Comparison of ENCODE assay signal across 22 cellular contexts in genomic region chr19:46475976-46476375, GRCh38. TPM values are rescaled to one million over a fixed set of nuclear protein-coding genes. Genes with fewer than 3 reads are reported as not detected.
DNase-seq lines count a peak whose midpoint lies in the region; TF ChIP-seq lines count a peak whose summit lies in the region.
"Had no signal": no experiment of that assay in that cellular context is flagged by ENCODE, and none has a peak within 500 bp of the region (broad histone marks: within the 10 kb centered on the region; RNA-seq: fewer than 3 reads in every experiment).

No MANE protein-coding gene starts in this region.

- no peak overlapping the region for H3K4me3 Mint-ChIP-seq in MCF 10A (ENCODE audit: unreplicated experiment)
- H3K4me3 Mint-ChIP-seq: CD8-positive, alpha-beta memory T cell; GM23338 had no signal

- H3K23ac ChIP-seq in mesenchymal stem cell (ENCODE audit: low read length in 2 of 2): no peak overlapping the region

- no peak overlapping the region for H3K27ac ChIP-seq in breast epithelium
- peak overlapping the region; percentile 55 for H3K27ac ChIP-seq in mammary epithelial cell (ENCODE audit: insufficient read depth, low read depth, low read length)
- no peak overlapping the region for H3K27ac ChIP-seq in mesenchymal stem cell (ENCODE audit: low read length, poor library complexity, severe bottlenecking)
- peak overlapping the region; percentile 35 to 88 for H3K27ac ChIP-seq in tibial artery
- H3K27ac ChIP-seq: BLaER1, HL-60, PC-9 had no signal

- H3K27me3 Mint-ChIP-seq in MCF 10A (ENCODE audit: insufficient read depth, unreplicated experiment): no peaks in the 10 kb centered on the region

- H3K36me3 ChIP-seq in breast epithelium (no peaks in the 10 kb centered on the region), mammary epithelial cell (ENCODE audit: insufficient read depth, low read length) (no peaks in the 10 kb centered on the region), mesenchymal stem cell (ENCODE audit: control insufficient read depth in 1 of 2, insufficient read depth in 2 of 2, low read depth in 1 of 2, low read length in 2 of 2) (no peaks in the 10 kb centered on the region), tibial artery (no peaks in the 10 kb centered on the region)
- H3K36me3 ChIP-seq: BLaER1 had no signal

- H3K79me1 ChIP-seq in mesenchymal stem cell (replicated peaks; ENCODE audit: low read length, poor library complexity, severe bottlenecking): peaks cover 4% of the 10 kb centered on the region

- H2AFZ ChIP-seq in mammary epithelial cell (ENCODE audit: low read depth, low read length) (no peak overlapping the region), mesenchymal stem cell (ENCODE audit: low read depth, low read length) (no peak overlapping the region)
- H2AFZ ChIP-seq: GM23338, PC-9 had no signal

- H3K9me3 ChIP-seq in breast epithelium (no peaks in the 10 kb centered on the region), mammary epithelial cell (replicated peaks; ENCODE audit: insufficient read depth, low read length) (no peaks in the 10 kb centered on the region), mesenchymal stem cell (ENCODE audit: control insufficient read depth, low read length) (no peaks in the 10 kb centered on the region), tibial artery (no peaks in the 10 kb centered on the region)
- H3K9me3 ChIP-seq: BLaER1 had no signal

- no peak overlapping the region for H4K91ac ChIP-seq in mesenchymal stem cell (ENCODE audit: low read length)

- no peak overlapping the region for H2BK120ac ChIP-seq in mesenchymal stem cell (ENCODE audit: low read depth, low read length)

- DNase-seq in MCF 10A (ENCODE audit: unreplicated experiment) (no peak), breast epithelium (ENCODE audit: low spot score in 2 of 2) (no peak), mammary epithelial cell (peak; percentile 43), mesenchymal stem cell (no peak), tibial artery (no peak), NCI-H748 treated with DMSO at 0.1 percent for 48 hours (lab: John Stamatoyannopoulos, UW) (no peak), kidney glomerular epithelial cell (lab: John Stamatoyannopoulos, UW) (no peak)
- DNase-seq in central memory CD4-positive, alpha-beta T cell: no peak
- DNase-seq: 8988T; CD8-positive, alpha-beta memory T cell; DND-41; GDM1; NCI-H1417 treated with DMSO at 0.1 percent for 48 hours; NCI-H2029; NCI-H2171 treated with DMSO at 0.1 percent for 48 hours; NCI-H446 treated with DMSO at 0.1 percent for 48 hours; NCI-H774; PC-9 had no signal

- no peak for TF ChIP-seq POLR2A in breast epithelium (IDR thresholded peaks at IDR 0.05)

- BruUV-seq in MCF 10A (replicated peaks; lab: Mats Ljungman, UMichigan) (no TSS peak), mammary epithelial cell (replicated peaks; lab: Mats Ljungman, UMichigan) (no TSS peak)

- no peak overlapping the region for H2BK12ac ChIP-seq in mesenchymal stem cell (ENCODE audit: low read length in 2 of 2)

- H3K79me2 ChIP-seq in mammary epithelial cell (ENCODE audit: insufficient read depth, low read length): no peaks in the 10 kb centered on the region

- no peaks in the 10 kb centered on the region for H3K9me3 Mint-ChIP-seq in MCF 10A (ENCODE audit: unreplicated experiment)
- H3K9me3 Mint-ChIP-seq: CD8-positive, alpha-beta memory T cell; GM23338 had no signal

- no peak overlapping the region for H2BK5ac ChIP-seq in mesenchymal stem cell (ENCODE audit: low read depth, low read length, poor library complexity, severe bottlenecking)

- CTCF ChIA-PET in MCF 10A (lab: Yijun Ruan, JAX): interaction anchor here (1.2 kb wide), 2 partner anchors 14 to 80 kb away, joined by 4 to 5 read pairs; no protein-coding TSS in a partner anchor
- CTCF ChIA-PET in mammary epithelial cell (lab: Charles Lee; ENCODE audit: low non-redundant PET): no interaction called here

- no peak overlapping the region for H4K8ac ChIP-seq in mesenchymal stem cell (ENCODE audit: low read length)

- in situ Hi-C loops in mammary epithelial cell (cut with MboI; ENCODE audit: low sequenced_read_pairs in 2 of 2): no loop called here

- intact Hi-C loops in MCF 10A (cut with micrococcal nuclease): no loop called here
- intact Hi-C loops in breast epithelium (cut with DNase I; ENCODE audit: low total_unique reads): no loop called here
- intact Hi-C loops in mammary epithelial cell (cut with micrococcal nuclease): no loop called here
- intact Hi-C loops in tibial artery (cut with DNase I; ENCODE audit: low total_unique reads): no loop called here

- H3K4me2 ChIP-seq in mammary epithelial cell (ENCODE audit: insufficient read depth, low read depth, low read length): no peak overlapping the region
- H3K4me2 ChIP-seq in mesenchymal stem cell (ENCODE audit: low read length, poor library complexity, severe bottlenecking): no peak overlapping the region
- H3K4me2 ChIP-seq: BLaER1, GM23338, PC-9 had no signal

- H3K4me1 ChIP-seq in breast epithelium (peaks cover 0 to 6% of the 10 kb centered on the region in 2 donors), mammary epithelial cell (ENCODE audit: insufficient read depth, low read length) (peaks cover 49% of the 10 kb centered on the region), mesenchymal stem cell (ENCODE audit: control insufficient read depth, insufficient read depth, low read depth, low read length) (peaks cover 8% of the 10 kb centered on the region), tibial artery (peaks cover 0 to 75% (median 41%) of the 10 kb centered on the region in 4 donors)

- no peaks in the 10 kb centered on the region for H3K36me3 Mint-ChIP-seq in MCF 10A (ENCODE audit: insufficient read depth, unreplicated experiment)
- H3K36me3 Mint-ChIP-seq: CD8-positive, alpha-beta memory T cell had no signal

- no peak overlapping the region for H2BK15ac ChIP-seq in mesenchymal stem cell (ENCODE audit: low read depth, poor library complexity, severe bottlenecking)

- no peak overlapping the region for H2AK5ac ChIP-seq in mesenchymal stem cell (ENCODE audit: low read length, severe bottlenecking)

- no peak overlapping the region for H3K4ac ChIP-seq in mesenchymal stem cell (ENCODE audit: low read depth in 1 of 2, low read length in 2 of 2)

- no peak overlapping the region for H3K14ac ChIP-seq in mesenchymal stem cell (ENCODE audit: low read length in 2 of 2)

- H3K27ac Mint-ChIP-seq in MCF 10A (ENCODE audit: low read depth, unreplicated experiment): peak overlapping the region; percentile 49
- H3K27ac Mint-ChIP-seq: CD8-positive, alpha-beta memory T cell; GM23338 had no signal

- WGBS in mammary epithelial cell (ENCODE audit: low coverage, missing lambda C conversion rate): 43% methylated on average over 2 of the region's 2 CpGs
- 72% methylated on average over 1 of the region's 2 CpGs for WGBS in mesenchymal stem cell

- H4K20me1 ChIP-seq in mammary epithelial cell (ENCODE audit: insufficient read depth, low read length): no peaks in the 10 kb centered on the region
- H4K20me1 ChIP-seq: BLaER1 had no signal

- no peak overlapping the region for H3K18ac ChIP-seq in mesenchymal stem cell (ENCODE audit: low read depth in 1 of 2, low read length in 2 of 2)

- H3K9ac ChIP-seq in mammary epithelial cell (ENCODE audit: insufficient read depth, low read length) (peak overlapping the region; percentile 21), mesenchymal stem cell (ENCODE audit: low read length) (peak overlapping the region; percentile 52)
- H3K9ac ChIP-seq: BLaER1 had no signal

- no peaks in the 10 kb centered on the region for H3K27me3 ChIP-seq in breast epithelium
- H3K27me3 ChIP-seq in mammary epithelial cell (ENCODE audit: insufficient read depth, low read length): no peaks in the 10 kb centered on the region
- no peaks in the 10 kb centered on the region for H3K27me3 ChIP-seq in mesenchymal stem cell (ENCODE audit: control insufficient read depth in 1 of 2, insufficient read depth in 1 of 2, low read length in 2 of 2)
- no peaks in the 10 kb centered on the region for H3K27me3 ChIP-seq in tibial artery
- H3K27me3 ChIP-seq: BLaER1 had no signal

- TF ChIP-seq CTCF in MCF 10A (IDR thresholded peaks at IDR 0.05; ENCODE audit: unreplicated experiment) (no peak), breast epithelium (IDR thresholded peaks at IDR 0.05) (no peak), mammary epithelial cell (conservative IDR thresholded peaks at IDR 0.05 in 1 of 2, IDR thresholded peaks at IDR 0.05 in 1 of 2; ENCODE audit: extremely low read depth in 1 of 2, insufficient read depth in 1 of 2, low read depth in 1 of 2, low read length in 2 of 2) (no peak), tibial artery (IDR thresholded peaks at IDR 0.05) (no peak)

- H3K4me1 Mint-ChIP-seq in MCF 10A (ENCODE audit: insufficient read depth, unreplicated experiment): peaks cover 18% of the 10 kb centered on the region

- dilution Hi-C loops in mammary epithelial cell (cut with HindIII; ENCODE audit: low sequenced_read_pairs): no loop called here

- H3K4me3 ChIP-seq in breast epithelium: no peak overlapping the region
- no peak overlapping the region for H3K4me3 ChIP-seq in mammary epithelial cell (replicated peaks in 1 of 3; ENCODE audit: insufficient read depth in 1 of 3, low read depth in 2 of 3, low read length in 3 of 3)
- no peak overlapping the region for H3K4me3 ChIP-seq in mesenchymal stem cell (ENCODE audit: insufficient read depth in 1 of 2, low read depth in 1 of 2, low read length in 2 of 2)
- H3K4me3 ChIP-seq in tibial artery: no peak overlapping the region
- H3K4me3 ChIP-seq: BLaER1, GM12878, GM23338, PC-9 had no signal

- POLR2A ChIA-PET in MCF 10A (lab: Yijun Ruan, JAX): interaction anchor here (2.3 kb wide), 1 partner anchor 14 kb away, joined by 10 read pairs; no protein-coding TSS in a partner anchor

RNA-seq across cellular contexts. Expression of gene PNMA8A, which starts 4.6 kb away (rescaled TPM):
- total RNA-seq in MCF 10A (2022): 6.0 and 7.6 TPM in 2 replicates
- 1 to 10 TPM in 2 of 3 donors, under 1 TPM in 1; 0.80 to 8.8 (median 2.3) TPM for total RNA-seq in breast epithelium
- 10 to 100 TPM in 1 of 2 donors, under 1 TPM in 1; 0.24 to 39.3 TPM for total RNA-seq in mammary epithelial cell
- 0.26 TPM for polyA plus RNA-seq in mammary epithelial cell
- not detected for polyA minus RNA-seq in mammary epithelial cell
- polyA plus RNA-seq in mesenchymal stem cell (2013, experiment 1 of 2): 13.7 TPM
- 14.5 TPM for polyA plus RNA-seq in mesenchymal stem cell (2013, experiment 2 of 2)
- total RNA-seq: PC-9 had no signal
- polyA plus RNA-seq: CD8-positive, alpha-beta memory T cell had no signal

RNA-seq across cellular contexts. Expression of gene PNMA8B, which starts 19.7 kb away (rescaled TPM):
- total RNA-seq in MCF 10A (2022): not detected in 2 replicates
- total RNA-seq in breast epithelium: 1 to 10 TPM; 1.6 to 4.2 (median 2.2) TPM
- total RNA-seq in mammary epithelial cell: under 1 TPM; 0.12 to 0.67 TPM
- 0.01 TPM for polyA plus RNA-seq in mammary epithelial cell
- polyA minus RNA-seq in mammary epithelial cell: 1.3 TPM
- polyA plus RNA-seq in mesenchymal stem cell (2013, experiment 1 of 2): 0.86 TPM
- polyA plus RNA-seq in mesenchymal stem cell (2013, experiment 2 of 2): 0.88 TPM
- total RNA-seq: GM12878, PC-9 had no signal
- polyA plus RNA-seq: CD8-positive, alpha-beta memory T cell had no signal

RNA-seq across cellular contexts. Expression of gene PNMA8C, which starts 47.2 kb away (rescaled TPM):
- not detected in 2 replicates for total RNA-seq in MCF 10A (2022)
- under 1 TPM in 2 of 3 donors, not detected in 1; 0.59 to 0.98 TPM for total RNA-seq in breast epithelium
- total RNA-seq in mammary epithelial cell: 1 to 10 TPM in 1 of 2 donors, not detected in 1; 2.3 TPM
- not detected for polyA plus RNA-seq in mammary epithelial cell
- polyA minus RNA-seq in mammary epithelial cell: not detected
- polyA plus RNA-seq in mesenchymal stem cell (2013, experiment 1 of 2): 0.03 TPM
- 0.03 TPM for polyA plus RNA-seq in mesenchymal stem cell (2013, experiment 2 of 2)
- total RNA-seq: CD8-positive, alpha-beta memory T cell; GM12878; PC-9 had no signal
- polyA plus RNA-seq: CD8-positive, alpha-beta memory T cell; GM12878 had no signal

Comparison
In these comparisons a context has a peak if more than half of its experiments do, and no peak if none do; other contexts are left out.
1. H3K27ac ChIP-seq: peak in mammary epithelial cell (single experiment) and tibial artery (2 of 2); none in breast epithelium (0 of 2) and mesenchymal stem cell (single experiment).